9 cellular contexts compared by ENCODE assay signal in genomic region chr21:25568230-25568629, GRCh38. TPM values are rescaled to one million over a fixed set of nuclear protein-coding genes. Genes with fewer than 3 reads are reported as not detected.
DNase-seq lines count a peak whose midpoint lies in the region; ATAC-seq and TF ChIP-seq lines count a peak whose summit lies in the region.
"Had no signal": no experiment of that assay in that cellular context is flagged by ENCODE, and none has a peak within 500 bp of the region (broad histone marks: within the 10 kb centered on the region; RNA-seq: fewer than 3 reads in every experiment).

No MANE protein-coding gene starts in this region.

- WGBS in lower leg skin, 2 donors = 52 to 55% methylated on average over 5 of the region's 5 CpGs

- peaks cover 10 to 30% of the 10 kb centered on the region in 2 donors for H3K4me1 ChIP-seq in thoracic aorta (ENCODE audit: control insufficient read depth in 1 of 2, low read depth in 2 of 2)

- peak overlapping the region; percentile 97 for H3K27ac Mint-ChIP-seq in activated naive CD8-positive, alpha-beta T cell treated with anti-CD3 and anti-CD28 coated beads for 36 hours
- H3K27ac Mint-ChIP-seq in immature natural killer cell = peak overlapping the region in 5 of 6 donors; percentile 3 to 35 (median 26)

- H3K36me3 Mint-ChIP-seq in activated naive CD8-positive, alpha-beta T cell treated with anti-CD3 and anti-CD28 coated beads for 36 hours = peaks cover 93% of the 10 kb centered on the region
- H3K36me3 Mint-ChIP-seq in immature natural killer cell = peaks cover 0 to 3% (median 0%) of the 10 kb centered on the region in 3 donors

- H3K9me3 ChIP-seq in thoracic aorta (no peaks in the 10 kb centered on the region), WERI-Rb-1 (ENCODE audit: severe bottlenecking) (no peaks in the 10 kb centered on the region)

- H3K27me3 ChIP-seq in thoracic aorta (replicated peaks; ENCODE audit: insufficient read depth) (no peaks in the 10 kb centered on the region), WERI-Rb-1 (ENCODE audit: insufficient read depth, low read depth, severe bottlenecking) (no peaks in the 10 kb centered on the region)

- peak overlapping the region in 1 of 2 donors; percentile 14 for H3K27ac ChIP-seq in thoracic aorta
- no peak overlapping the region for H3K27ac ChIP-seq in WERI-Rb-1

- H3K4me3 Mint-ChIP-seq in activated naive CD8-positive, alpha-beta T cell treated with anti-CD3 and anti-CD28 coated beads for 36 hours = peak overlapping the region; percentile 96
- H3K4me3 Mint-ChIP-seq in immature natural killer cell = peak overlapping the region in 1 of 5 donors; percentile 75

- peak; percentile 63 for ATAC-seq in Right ventricle myocardium inferior
- ATAC-seq in thoracic aorta (ENCODE audit: insufficient number of reproducible peaks, low FRiP score, low read depth) = no peak

- DNase-seq in Right ventricle myocardium inferior (ENCODE audit: missing footprints) = no peak
- DNase-seq in cardiac septum (ENCODE audit: low spot score) = no peak
- no peak for DNase-seq in activated naive CD8-positive, alpha-beta T cell treated with anti-CD3 and anti-CD28 coated beads for 36 hours
- DNase-seq in immature natural killer cell = peak in 1 of 3 donors; percentile 30
- DNase-seq in thoracic aorta (ENCODE audit: low spot score) = no peak
- DNase-seq in WERI-Rb-1 = no peak
- no peak for DNase-seq in NCI-H1105 treated with DMSO at 0.1 percent for 48 hours (lab: John Stamatoyannopoulos, UW)
- DNase-seq in lower leg skin (ENCODE audit: low spot score in 2 of 2) = no peak
- DNase-seq: NCI-H2171 had no signal

- no peaks in the 10 kb centered on the region for H3K36me3 ChIP-seq in thoracic aorta
- H3K36me3 ChIP-seq in WERI-Rb-1 = no peaks in the 10 kb centered on the region; the same call in 1 of the 2 replicates

- peaks cover 44% of the 10 kb centered on the region for H3K27me3 Mint-ChIP-seq in activated naive CD8-positive, alpha-beta T cell treated with anti-CD3 and anti-CD28 coated beads for 36 hours
- peaks cover 0 to 7% (median 3%) of the 10 kb centered on the region in 3 donors for H3K27me3 Mint-ChIP-seq in immature natural killer cell (ENCODE audit: low read depth in 3 of 3)

- no peak for TF ChIP-seq POLR2A in lower leg skin (IDR thresholded peaks at IDR 0.05)

- peaks cover 1% of the 10 kb centered on the region for H3K9me3 Mint-ChIP-seq in activated naive CD8-positive, alpha-beta T cell treated with anti-CD3 and anti-CD28 coated beads for 36 hours
- H3K9me3 Mint-ChIP-seq in immature natural killer cell = no peaks in the 10 kb centered on the region

- intact Hi-C loops in Right ventricle myocardium inferior (cut with DNase I) = no loop called here
- intact Hi-C loops in cardiac septum (cut with DNase I) = no loop called here
- intact Hi-C loops in lower leg skin (cut with DNase I; ENCODE audit: low total_unique reads) = no loop called here

- TF ChIP-seq CTCF in thoracic aorta (IDR thresholded peaks at IDR 0.05) (no peak), WERI-Rb-1 (IDR thresholded peaks at IDR 0.05; ENCODE audit: low read depth, low read length) (no peak), lower leg skin (IDR thresholded peaks at IDR 0.05) (no peak)

- peaks cover 59% of the 10 kb centered on the region for H3K4me1 Mint-ChIP-seq in activated naive CD8-positive, alpha-beta T cell treated with anti-CD3 and anti-CD28 coated beads for 36 hours
- H3K4me1 Mint-ChIP-seq in immature natural killer cell = peaks cover 25 to 50% of the 10 kb centered on the region in 2 donors

- H3K4me3 ChIP-seq in thoracic aorta (peak overlapping the region; percentile 41), WERI-Rb-1 (ENCODE audit: low read depth, low read length) (no peak overlapping the region), lower leg skin (ENCODE audit: low read depth, poor library complexity, severe bottlenecking) (no peak overlapping the region)

RNA-seq across cellular contexts. Expression of gene MRPL39, which starts 39.1 kb away (rescaled TPM):
- total RNA-seq in Right ventricle myocardium inferior = 59.4 TPM
- 40.7 TPM for total RNA-seq in cardiac septum
- 10 to 100 TPM; 86.1 to 86.2 TPM for total RNA-seq in activated naive CD8-positive, alpha-beta T cell treated with anti-CD3 and anti-CD28 coated beads for 36 hours
- 10 to 100 TPM; 20.2 to 33.0 (median 22.8) TPM for polyA plus RNA-seq in immature natural killer cell
- 10 to 100 TPM in 1 of 2 donors, 1 to 10 TPM in 1; 6.6 to 16.8 TPM for total RNA-seq in thoracic aorta
- total RNA-seq in lower leg skin = 10 to 100 TPM; 18.0 to 26.5 (median 21.4) TPM
